ENCODE assay signal across 8 cellular contexts in genomic region chr17:77476498-77476897, GRCh38.
DNase-seq lines count a peak whose midpoint lies in the region; ATAC-seq, FAIRE-seq and TF ChIP-seq lines count a peak whose summit lies in the region.

No MANE protein-coding gene starts in this region.

- peak overlapping the region; percentile 27; the same call in 1 of the 2 replicates for H2BK20ac ChIP-seq in IMR-90 (ENCODE audit: low read depth, low read length)

- no peaks in the 10 kb centered on the region for H3K27me3 Mint-ChIP-seq in stimulated activated naive CD8-positive, alpha-beta T cell treated with anti-CD3 and anti-CD28 coated beads, Interleukin-15, amount 100 ng/mL, for 72 hours
- no peaks in the 10 kb centered on the region for H3K27me3 Mint-ChIP-seq in activated CD8-positive, alpha-beta memory T cell treated with anti-CD3 and anti-CD28 coated beads, Interleukin-2, amount 10 ng/mL, durations not matched to agents 7 days and 5 days

- peak overlapping the region; percentile 96 for H2AK5ac ChIP-seq in IMR-90 (ENCODE audit: low read depth, low read length)

- H3K36me3 ChIP-seq in IMR-90 (ENCODE audit: control insufficient read depth, insufficient read depth, low read length) = peaks cover 3% of the 10 kb centered on the region
- H3K36me3 ChIP-seq in ascending aorta = no peaks in the 10 kb centered on the region
- peaks cover 0 to 5% of the 10 kb centered on the region in 2 experiments for H3K36me3 ChIP-seq in keratinocyte (ENCODE audit: control insufficient read depth in 2 of 2, extremely low read depth in 1 of 2, insufficient read depth in 2 of 2, low read length in 2 of 2)
- peaks cover 0 to 3% of the 10 kb centered on the region in 2 donors for H3K36me3 ChIP-seq in small intestine (ENCODE audit: control insufficient read depth in 2 of 2, insufficient read depth in 2 of 2, low read length in 2 of 2)

- dilution Hi-C loops in IMR-90 (cut with HindIII; ENCODE audit: low sequenced_read_pairs, unreplicated experiment) (no loop called here), keratinocyte (cut with MboI; ENCODE audit: extremely low pct_ligation_motif_present, low sequenced_read_pairs) (no loop called here)

- peak overlapping the region; percentile 56 for H2BK120ac ChIP-seq in IMR-90 (ENCODE audit: low read depth, low read length)

- H3K56ac ChIP-seq in IMR-90 (ENCODE audit: extremely low read depth, insufficient read depth, low read length) = no peak overlapping the region

- DNase-seq in IMR-90 (no peak), ascending aorta (ENCODE audit: low spot score in 2 of 2) (no peak), keratinocyte (ENCODE audit: low read depth, low spot score) (no peak), small intestine (no peak)
- no peak for DNase-seq in stimulated activated naive CD8-positive, alpha-beta T cell treated with anti-CD3 and anti-CD28 coated beads, Interleukin-15, amount 100 ng/mL, for 72 hours
- no peak for DNase-seq in activated CD8-positive, alpha-beta memory T cell treated with anti-CD3 and anti-CD28 coated beads, Interleukin-2, amount 10 ng/mL, durations not matched to agents 7 days and 5 days

- no TSS peak for BruUV-seq in IMR-90 (replicated peaks; lab: Mats Ljungman, UMichigan)

- peaks cover 71% of the 10 kb centered on the region for H3K4me1 ChIP-seq in IMR-90 (ENCODE audit: control insufficient read depth, insufficient read depth, low read length)
- peaks cover 25 to 55% of the 10 kb centered on the region in 2 donors for H3K4me1 ChIP-seq in ascending aorta
- peaks cover 75% of the 10 kb centered on the region for H3K4me1 ChIP-seq in keratinocyte (ENCODE audit: control insufficient read depth, extremely low read depth, insufficient read depth, low read length)
- H3K4me1 ChIP-seq in small intestine (ENCODE audit: control insufficient read depth in 2 of 2, insufficient read depth in 1 of 2, low read depth in 1 of 2, low read length in 1 of 2) = peaks cover 0 to 20% of the 10 kb centered on the region in 2 donors

- H4K91ac ChIP-seq in IMR-90 (ENCODE audit: insufficient read depth, low read depth, low read length) = no peak overlapping the region

- H3K4ac ChIP-seq in IMR-90 (ENCODE audit: low read depth, low read length) = peak overlapping the region; percentile 78

- H3K9me1 ChIP-seq in IMR-90 (ENCODE audit: insufficient read depth, low read length) (peaks cover 42% of the 10 kb centered on the region), keratinocyte (ENCODE audit: control insufficient read depth, extremely low read depth, insufficient read depth, low read length) (peaks cover 20% of the 10 kb centered on the region)

- H3K79me2 ChIP-seq in keratinocyte (ENCODE audit: control insufficient read depth, insufficient read depth, low read length) = peaks cover 64% of the 10 kb centered on the region

- peaks cover 100% of the 10 kb centered on the region for H4K20me1 ChIP-seq in IMR-90 (ENCODE audit: insufficient read depth, low read length)
- peaks cover 23% of the 10 kb centered on the region for H4K20me1 ChIP-seq in keratinocyte (ENCODE audit: control insufficient read depth, extremely low read depth, insufficient read depth, low read length)

- intact Hi-C loops in IMR-90 (cut with micrococcal nuclease) = loop anchor here (2.0 to 5.0 kb wide), 2 partner anchors 26 to 144 kb away; no protein-coding TSS in a partner anchor
- intact Hi-C loops in ascending aorta (cut with DNase I) = loop anchor here (5.0 kb wide), 2 partner anchors 99 to 154 kb away; no protein-coding TSS in a partner anchor

- CTCF ChIA-PET in IMR-90 (lab: Yijun Ruan, JAX) = no interaction called here
- CTCF ChIA-PET in activated CD8-positive, alpha-beta memory T cell treated with anti-CD3 and anti-CD28 coated beads, Interleukin-2, amount 10 ng/mL, durations not matched to agents 7 days and 5 days (lab: Charles Lee) = interaction anchor here (0.6 to 1.3 kb wide), 4 partner anchors 47 to 145 kb away, joined by 3 to 4 read pairs (median 4); no protein-coding TSS in a partner anchor

- H3K4me1 Mint-ChIP-seq in stimulated activated naive CD8-positive, alpha-beta T cell treated with anti-CD3 and anti-CD28 coated beads, Interleukin-15, amount 100 ng/mL, for 72 hours = peaks cover 97% of the 10 kb centered on the region
- H3K4me1 Mint-ChIP-seq in activated CD8-positive, alpha-beta memory T cell treated with anti-CD3 and anti-CD28 coated beads, Interleukin-2, amount 10 ng/mL, durations not matched to agents 7 days and 5 days = peaks cover 74% of the 10 kb centered on the region

- no peak overlapping the region; the same call in 1 of the 2 replicates for H3K18ac ChIP-seq in IMR-90 (ENCODE audit: low read depth, low read length)

- H4K5ac ChIP-seq in IMR-90 (ENCODE audit: low read depth, low read length) = no peak overlapping the region

- H2BK5ac ChIP-seq in IMR-90 (ENCODE audit: low read depth, low read length, poor library complexity, severe bottlenecking) = peak overlapping the region; percentile 40

- in situ Hi-C loops in IMR-90 (cut with MboI; ENCODE audit: low sequenced_read_pairs) = no loop called here

- peaks cover 33% of the 10 kb centered on the region for H3K36me3 Mint-ChIP-seq in activated CD8-positive, alpha-beta memory T cell treated with anti-CD3 and anti-CD28 coated beads, Interleukin-2, amount 10 ng/mL, durations not matched to agents 7 days and 5 days

- peak overlapping the region; percentile 37 to 72 for H3K4me3 Mint-ChIP-seq in stimulated activated naive CD8-positive, alpha-beta T cell treated with anti-CD3 and anti-CD28 coated beads, Interleukin-15, amount 100 ng/mL, for 72 hours
- no peak overlapping the region for H3K4me3 Mint-ChIP-seq in activated CD8-positive, alpha-beta memory T cell treated with anti-CD3 and anti-CD28 coated beads, Interleukin-2, amount 10 ng/mL, durations not matched to agents 7 days and 5 days

- no peak for TF ChIP-seq POLR2A in IMR-90 (IDR thresholded peaks at IDR 0.05; ENCODE audit: low read depth, low read length)

- H3K79me1 ChIP-seq in IMR-90 (ENCODE audit: low read depth in 1 of 2, low read length in 2 of 2) = peaks cover 45 to 97% of the 10 kb centered on the region in 2 experiments

- peak overlapping the region; percentile 11 for H2AFZ ChIP-seq in IMR-90 (replicated peaks; ENCODE audit: low read length, poor library complexity)
- no peak overlapping the region for H2AFZ ChIP-seq in keratinocyte (ENCODE audit: control insufficient read depth, low read length)

- H3K9ac ChIP-seq in IMR-90 (ENCODE audit: low read depth, low read length) = 0 out of 2 replicates have a peak overlapping the region, but pooled peaks have one; percentile 2
- peak overlapping the region; percentile 41 for H3K9ac ChIP-seq in keratinocyte (ENCODE audit: control insufficient read depth, extremely low read depth, insufficient read depth, low read length)

- peak overlapping the region; percentile 34 for H3K14ac ChIP-seq in IMR-90 (replicated peaks; ENCODE audit: low read depth, low read length)

- ATAC-seq in IMR-90 (ENCODE audit: low read depth) (no peak), GM21423 (IDR thresholded peaks at IDR 0.05; ENCODE audit: unreplicated experiment) (no peak), HG02884 (IDR thresholded peaks at IDR 0.05; ENCODE audit: unreplicated experiment) (no peak)
- ATAC-seq in stimulated activated naive CD8-positive, alpha-beta T cell treated with anti-CD3 and anti-CD28 coated beads, Interleukin-15, amount 100 ng/mL, for 72 hours = no peak
- no peak for ATAC-seq in activated CD8-positive, alpha-beta memory T cell treated with anti-CD3 and anti-CD28 coated beads, Interleukin-2, amount 10 ng/mL, durations not matched to agents 7 days and 5 days

- H3K4me2 ChIP-seq in IMR-90 (ENCODE audit: low read depth, low read length) (peak overlapping the region; percentile 27), keratinocyte (ENCODE audit: control insufficient read depth, extremely low read depth, insufficient read depth, low read depth, low read length) (peak overlapping the region; percentile 70)

- H3K23ac ChIP-seq in IMR-90 (ENCODE audit: low read depth, low read length) = peak overlapping the region; percentile 73

- H2BK15ac ChIP-seq in IMR-90 (ENCODE audit: low read depth, low read length) = peak overlapping the region; percentile 17; the same call in 1 of the 3 replicates

- 100% methylated on average over 1 of the region's 8 CpGs; no CpG with 5 or more reads in 1 of the 2 experiments for WGBS in IMR-90 (ENCODE audit: extremely low coverage in 2 of 2, insufficient read length in 1 of 2), 2 experiments
- WGBS in small intestine, 3 donors = 92 to 93% (median 92%) methylated on average over 8 of the region's 8 CpGs

- no peaks in the 10 kb centered on the region for H3K27me3 ChIP-seq in IMR-90 (ENCODE audit: control insufficient read depth, insufficient read depth, low read length)
- no peaks in the 10 kb centered on the region for H3K27me3 ChIP-seq in ascending aorta
- no peaks in the 10 kb centered on the region for H3K27me3 ChIP-seq in keratinocyte (ENCODE audit: control insufficient read depth, extremely low read depth, insufficient read depth, low read length)
- H3K27me3 ChIP-seq in small intestine (ENCODE audit: control insufficient read depth in 2 of 2, insufficient read depth in 2 of 2, low read length in 2 of 2) = no peaks in the 10 kb centered on the region

- H2AK9ac ChIP-seq in IMR-90 (replicated peaks; ENCODE audit: low read depth, low read length, poor library complexity) = peak overlapping the region; percentile 33

- peak overlapping the region; percentile 13 to 22; a peak in 2 of 4 replicates for H4K8ac ChIP-seq in IMR-90 (ENCODE audit: low read depth in 2 of 2, low read length in 2 of 2)

- TF ChIP-seq RAD21 in IMR-90 (IDR thresholded peaks at IDR 0.05; ENCODE audit: low read length) = no peak

- H3K4me3 ChIP-seq in IMR-90 (ENCODE audit: insufficient read depth, low read depth, low read length) (no peak overlapping the region), ascending aorta (no peak overlapping the region), keratinocyte (ENCODE audit: control insufficient read depth in 2 of 3, extremely low read depth in 1 of 3, insufficient read depth in 2 of 3, low read depth in 1 of 3, low read length in 3 of 3) (peak overlapping the region in 1 of 3 experiments; percentile 13), small intestine (ENCODE audit: low read depth in 1 of 2, low read length in 2 of 2) (no peak overlapping the region)

- no peaks in the 10 kb centered on the region for H3K9me3 ChIP-seq in IMR-90 (ENCODE audit: control insufficient read depth, insufficient read depth, low read length)
- H3K9me3 ChIP-seq in ascending aorta = no peaks in the 10 kb centered on the region
- no peaks in the 10 kb centered on the region for H3K9me3 ChIP-seq in keratinocyte (ENCODE audit: control insufficient read depth, low read depth, low read length)
- no peaks in the 10 kb centered on the region for H3K9me3 ChIP-seq in small intestine (ENCODE audit: control insufficient read depth, low read depth)

- H3K27ac ChIP-seq in IMR-90 (ENCODE audit: insufficient read depth, low read length) = peak overlapping the region; percentile 38
- H3K27ac ChIP-seq in ascending aorta = peak overlapping the region; percentile 84 to 92
- peak overlapping the region; percentile 79 for H3K27ac ChIP-seq in keratinocyte (ENCODE audit: control insufficient read depth, insufficient read depth, low read length)
- peak overlapping the region in 1 of 2 donors; percentile 43 for H3K27ac ChIP-seq in small intestine (ENCODE audit: low read depth in 1 of 2, low read length in 1 of 2)

- TF ChIP-seq CTCF in IMR-90 (conservative IDR thresholded peaks at IDR 0.05; ENCODE audit: low read depth, low read length) = no peak
- TF ChIP-seq CTCF in ascending aorta (IDR thresholded peaks at IDR 0.05) = no peak
- TF ChIP-seq CTCF in keratinocyte (optimal IDR thresholded peaks at IDR 0.05 in 1 of 3, IDR thresholded peaks at IDR 0.05 in 1 of 3, conservative IDR thresholded peaks at IDR 0.05 in 1 of 3; ENCODE audit: extremely low read depth in 1 of 3, insufficient read depth in 2 of 3, low read length in 3 of 3) = no peak

- peak overlapping the region in 1 of 2 donors; percentile 59 for H3K27ac Mint-ChIP-seq in stimulated activated naive CD8-positive, alpha-beta T cell treated with anti-CD3 and anti-CD28 coated beads, Interleukin-15, amount 100 ng/mL, for 72 hours
- H3K27ac Mint-ChIP-seq in activated CD8-positive, alpha-beta memory T cell treated with anti-CD3 and anti-CD28 coated beads, Interleukin-2, amount 10 ng/mL, durations not matched to agents 7 days and 5 days = no peak overlapping the region

- FAIRE-seq in keratinocyte (lab: Jason Lieb, UNC) (peak; percentile 61), small intestine (lab: Jason Lieb, UNC) (no peak)

- no peaks in the 10 kb centered on the region for H3K9me3 Mint-ChIP-seq in stimulated activated naive CD8-positive, alpha-beta T cell treated with anti-CD3 and anti-CD28 coated beads, Interleukin-15, amount 100 ng/mL, for 72 hours
- H3K9me3 Mint-ChIP-seq in activated CD8-positive, alpha-beta memory T cell treated with anti-CD3 and anti-CD28 coated beads, Interleukin-2, amount 10 ng/mL, durations not matched to agents 7 days and 5 days (ENCODE audit: low read depth) = no peaks in the 10 kb centered on the region

- POLR2A ChIA-PET in IMR-90 (lab: Charles Lee; ENCODE audit: unreplicated experiment) = interaction anchor here (0.5 kb wide), 1 partner anchor 45 kb away, joined by 3 read pairs; no protein-coding TSS in a partner anchor
